In genomic region chrX:56069299-56069941, GRCh38 we compare ENCODE assay signal across 18 cellular contexts.
"Had no signal": no experiment of that assay in that cellular context is flagged by ENCODE, and none has a peak within 500 bp of the region (broad histone marks: within the 10 kb centered on the region; RNA-seq: fewer than 3 reads in every experiment).

No MANE protein-coding gene starts in this region.

- H3K9me3 ChIP-seq: mucosa of descending colon, sigmoid colon, suprapubic skin, thyroid gland had no signal

- H3K27me3 Mint-ChIP-seq: type B pancreatic cell had no signal

- H3K79me2 ChIP-seq: hepatocyte had no signal

- H3K4me3 Mint-ChIP-seq: natural killer cell, neural crest cell, type B pancreatic cell had no signal

- ATAC-seq: natural killer cell; stimulated activated naive CD8-positive, alpha-beta T cell treated with anti-CD3 and anti-CD28 coated beads, Interleukin-15, Interleukin-2, amounts not matched to agents 100 U/mL and 50 U/mL, for 24 hours had no signal

- H3K27me3 ChIP-seq: hepatocyte, right atrium auricular region, sigmoid colon, suprapubic skin, thyroid gland had no signal

- DNase-seq: cortex of kidney; dorsolateral prefrontal cortex; effector CD8-positive, alpha-beta T cell; foreskin melanocyte; head of caudate nucleus; kidney glomerular epithelial cell; mucosa of descending colon; natural killer cell; sigmoid colon; stimulated activated CD4-positive, alpha-beta T cell treated with anti-CD3 and anti-CD28 coated beads, Interleukin-12 subunit alpha, Interleukin-12 subunit beta, amount 100 ng/mL, for 4 hours; stimulated activated naive CD8-positive, alpha-beta T cell treated with anti-CD3 and anti-CD28 coated beads, Interleukin-15, Interleukin-2, amounts not matched to agents 100 U/mL and 50 U/mL, for 24 hours had no signal

- H3K9me3 Mint-ChIP-seq: natural killer cell, type B pancreatic cell had no signal

- H3K27ac Mint-ChIP-seq: natural killer cell, type B pancreatic cell had no signal

- H3K4me3 ChIP-seq: dorsolateral prefrontal cortex, hepatocyte, mucosa of descending colon, right atrium auricular region, sigmoid colon, skin epidermis, suprapubic skin, thyroid gland had no signal

- H3K36me3 Mint-ChIP-seq: type B pancreatic cell had no signal

- H3K27ac ChIP-seq: dorsolateral prefrontal cortex, hepatocyte, right atrium auricular region, sigmoid colon, suprapubic skin, thyroid gland had no signal

- H3K4me1 ChIP-seq: right atrium auricular region, sigmoid colon, suprapubic skin, thyroid gland had no signal

- H3K4me1 Mint-ChIP-seq: natural killer cell, neural crest cell had no signal

- H3K4me2 ChIP-seq: hepatocyte had no signal

- H2AFZ ChIP-seq: hepatocyte had no signal

- H3K36me3 ChIP-seq: right atrium auricular region, sigmoid colon, suprapubic skin, thyroid gland had no signal
